Comparison of ENCODE assay signal across 26 cellular contexts in the genomic region with DNA sequence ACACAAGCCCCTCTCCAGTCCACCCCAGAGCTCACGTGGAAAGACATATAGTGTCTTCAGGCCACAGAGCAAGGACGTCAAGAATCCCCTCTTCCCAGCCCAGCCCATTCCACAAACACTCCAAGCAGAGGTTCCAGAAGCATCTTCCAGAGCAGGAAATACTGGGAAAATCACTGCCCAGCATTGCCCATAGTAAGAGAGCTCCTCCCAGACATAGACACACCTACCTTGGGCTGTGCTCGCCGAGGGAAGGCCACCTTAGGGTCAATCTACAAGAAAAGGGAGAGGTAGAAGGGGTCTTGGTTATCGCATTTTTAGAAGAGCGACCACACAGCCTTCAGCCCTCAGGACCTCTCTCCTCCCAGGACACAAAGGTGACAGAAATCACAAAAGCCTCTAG. TPM values are rescaled to one million over a fixed set of nuclear protein-coding genes. Genes with fewer than 3 reads are reported as not detected.
A peak's percentile ranks its signal among the peaks of the same experiment; 100 is the strongest.
DNase-seq lines count a peak whose midpoint lies in the region; ATAC-seq and TF ChIP-seq lines count a peak whose summit lies in the region.
"Had no signal": no experiment of that assay in that cellular context is flagged by ENCODE, and none has a peak within 500 bp of the region (broad histone marks: within the 10 kb centered on the region; RNA-seq: fewer than 3 reads in every experiment).

No MANE protein-coding gene starts in this region.

- H3K27me3 Mint-ChIP-seq in activated naive CD8-positive, alpha-beta T cell treated with anti-CD3 and anti-CD28 coated beads, Interleukin-2, amount 50 U/mL, for 24 hours = peaks cover 68% of the 10 kb centered on the region
- peaks cover 79% of the 10 kb centered on the region for H3K27me3 Mint-ChIP-seq in activated naive CD8-positive, alpha-beta T cell treated with anti-CD3 and anti-CD28 coated beads for 36 hours
- H3K27me3 Mint-ChIP-seq in glutamatergic neuron (ENCODE audit: unreplicated experiment) (peaks cover 39% of the 10 kb centered on the region), neural crest cell (ENCODE audit: low read depth) (peaks cover 18% of the 10 kb centered on the region), type B pancreatic cell (peaks cover under 1% of the 10 kb centered on the region)
- H3K27me3 Mint-ChIP-seq in activated T-cell treated with anti-CD3 and anti-CD28 coated beads, Interleukin-2, amount 50 U/mL, for 24 hours = peaks cover 78% of the 10 kb centered on the region

- H3K27ac ChIP-seq in sigmoid colon = no peak overlapping the region
- H3K27ac ChIP-seq: GM23248, KMS-11 had no signal

- no peak for TF ChIP-seq EP300 in sigmoid colon (IDR thresholded peaks at IDR 0.05)

- DNase-seq in activated naive CD8-positive, alpha-beta T cell treated with anti-CD3 and anti-CD28 coated beads, Interleukin-2, amount 50 U/mL, for 24 hours = no peak
- no peak for DNase-seq in activated naive CD8-positive, alpha-beta T cell treated with anti-CD3 and anti-CD28 coated beads for 36 hours
- DNase-seq in glutamatergic neuron (no peak), neural crest cell (ENCODE audit: low read depth, low spot score) (no peak), type B pancreatic cell (ENCODE audit: extremely low spot score, unreplicated experiment) (no peak), sigmoid colon (no peak)
- no peak for DNase-seq in activated T-cell treated with anti-CD3 and anti-CD28 coated beads, Interleukin-2, amount 50 U/mL, for 24 hours
- DNase-seq in stimulated activated naive CD8-positive, alpha-beta T cell treated with anti-CD3 and anti-CD28 coated beads, Interleukin-15, Interleukin-2, amounts not matched to agents 100 U/mL and 50 U/mL, for 24 hours = no peak
- DNase-seq: 8988T; AML-193; C1 segment of cervical spinal cord; Calu3; CD8-positive, alpha-beta memory T cell; DMS153; GM23248; H9; IMR-90; NCI-H1105; NCI-H146; NCI-H2029; NCI-H2227 treated with DMSO at 0.1 percent for 48 hours; NCI-H510A had no signal

- TF ChIP-seq POLR2A in sigmoid colon (IDR thresholded peaks at IDR 0.05) = no peak

- H3K4me3 ChIP-seq in sigmoid colon = no peak overlapping the region
- H3K4me3 ChIP-seq: GM23248 had no signal

- no peak for ATAC-seq in activated naive CD8-positive, alpha-beta T cell treated with anti-CD3 and anti-CD28 coated beads, Interleukin-2, amount 50 U/mL, for 24 hours
- ATAC-seq in stimulated activated naive CD8-positive, alpha-beta T cell treated with anti-CD3 and anti-CD28 coated beads, Interleukin-15, Interleukin-2, amounts not matched to agents 100 U/mL and 50 U/mL, for 24 hours = no peak
- ATAC-seq: Panc1 had no signal

- 39 to 76% methylated on average over 6 of the region's 6 CpGs for WGBS in sigmoid colon, 2 donors

- intact Hi-C loops in sigmoid colon (cut with DNase I) = no loop called here

- no peaks in the 10 kb centered on the region for H3K9me3 Mint-ChIP-seq in activated naive CD8-positive, alpha-beta T cell treated with anti-CD3 and anti-CD28 coated beads, Interleukin-2, amount 50 U/mL, for 24 hours
- H3K9me3 Mint-ChIP-seq in activated naive CD8-positive, alpha-beta T cell treated with anti-CD3 and anti-CD28 coated beads for 36 hours = no peaks in the 10 kb centered on the region
- peaks cover 37% of the 10 kb centered on the region for H3K9me3 Mint-ChIP-seq in glutamatergic neuron (ENCODE audit: unreplicated experiment)
- no peaks in the 10 kb centered on the region for H3K9me3 Mint-ChIP-seq in neural crest cell
- H3K9me3 Mint-ChIP-seq in type B pancreatic cell = no peaks in the 10 kb centered on the region
- no peaks in the 10 kb centered on the region for H3K9me3 Mint-ChIP-seq in activated T-cell treated with anti-CD3 and anti-CD28 coated beads, Interleukin-2, amount 50 U/mL, for 24 hours
- H3K9me3 Mint-ChIP-seq: CD8-positive, alpha-beta memory T cell; H9 had no signal

- H3K36me3 Mint-ChIP-seq in activated naive CD8-positive, alpha-beta T cell treated with anti-CD3 and anti-CD28 coated beads, Interleukin-2, amount 50 U/mL, for 24 hours (ENCODE audit: low read depth) = no peaks in the 10 kb centered on the region
- no peaks in the 10 kb centered on the region for H3K36me3 Mint-ChIP-seq in activated naive CD8-positive, alpha-beta T cell treated with anti-CD3 and anti-CD28 coated beads for 36 hours
- no peaks in the 10 kb centered on the region for H3K36me3 Mint-ChIP-seq in glutamatergic neuron (ENCODE audit: unreplicated experiment)
- peaks cover 38% of the 10 kb centered on the region for H3K36me3 Mint-ChIP-seq in neural crest cell (ENCODE audit: low read depth)
- peaks cover 12% of the 10 kb centered on the region for H3K36me3 Mint-ChIP-seq in type B pancreatic cell
- H3K36me3 Mint-ChIP-seq in activated T-cell treated with anti-CD3 and anti-CD28 coated beads, Interleukin-2, amount 50 U/mL, for 24 hours (ENCODE audit: low read depth) = no peaks in the 10 kb centered on the region
- H3K36me3 Mint-ChIP-seq: CD8-positive, alpha-beta memory T cell had no signal

- H3K36me3 ChIP-seq in sigmoid colon = no peaks in the 10 kb centered on the region

- peaks cover 12% of the 10 kb centered on the region for H3K4me1 Mint-ChIP-seq in activated naive CD8-positive, alpha-beta T cell treated with anti-CD3 and anti-CD28 coated beads, Interleukin-2, amount 50 U/mL, for 24 hours
- H3K4me1 Mint-ChIP-seq in activated naive CD8-positive, alpha-beta T cell treated with anti-CD3 and anti-CD28 coated beads for 36 hours = peaks cover 3% of the 10 kb centered on the region
- H3K4me1 Mint-ChIP-seq in glutamatergic neuron (ENCODE audit: low read depth, unreplicated experiment) (peaks cover 58% of the 10 kb centered on the region), neural crest cell (peaks cover 79% of the 10 kb centered on the region), type B pancreatic cell (ENCODE audit: unreplicated experiment) (peaks cover 60% of the 10 kb centered on the region)
- peaks cover 10% of the 10 kb centered on the region for H3K4me1 Mint-ChIP-seq in activated T-cell treated with anti-CD3 and anti-CD28 coated beads, Interleukin-2, amount 50 U/mL, for 24 hours (ENCODE audit: low read depth)

- peaks cover 16 to 35% (median 16%) of the 10 kb centered on the region in 3 donors for H3K27me3 ChIP-seq in sigmoid colon

- no peaks in the 10 kb centered on the region for H3K9me3 ChIP-seq in sigmoid colon

- peaks cover 0 to 27% (median 23%) of the 10 kb centered on the region in 4 donors for H3K4me1 ChIP-seq in sigmoid colon

- no peak overlapping the region for H3K4me3 Mint-ChIP-seq in activated naive CD8-positive, alpha-beta T cell treated with anti-CD3 and anti-CD28 coated beads, Interleukin-2, amount 50 U/mL, for 24 hours
- H3K4me3 Mint-ChIP-seq in activated naive CD8-positive, alpha-beta T cell treated with anti-CD3 and anti-CD28 coated beads for 36 hours = no peak overlapping the region
- H3K4me3 Mint-ChIP-seq in glutamatergic neuron (ENCODE audit: unreplicated experiment) (peak overlapping the region; percentile 99), neural crest cell (peak overlapping the region; percentile 91), type B pancreatic cell (peak overlapping the region; percentile 60)
- H3K4me3 Mint-ChIP-seq in activated T-cell treated with anti-CD3 and anti-CD28 coated beads, Interleukin-2, amount 50 U/mL, for 24 hours = no peak overlapping the region
- H3K4me3 Mint-ChIP-seq: CD8-positive, alpha-beta memory T cell had no signal

- H3K27ac Mint-ChIP-seq in activated naive CD8-positive, alpha-beta T cell treated with anti-CD3 and anti-CD28 coated beads, Interleukin-2, amount 50 U/mL, for 24 hours = peak overlapping the region; percentile 14
- no peak overlapping the region for H3K27ac Mint-ChIP-seq in activated naive CD8-positive, alpha-beta T cell treated with anti-CD3 and anti-CD28 coated beads for 36 hours
- H3K27ac Mint-ChIP-seq in glutamatergic neuron (ENCODE audit: unreplicated experiment) = peak overlapping the region; percentile 100
- peak overlapping the region; percentile 92 for H3K27ac Mint-ChIP-seq in neural crest cell (ENCODE audit: unreplicated experiment)
- peak overlapping the region; percentile 32 for H3K27ac Mint-ChIP-seq in type B pancreatic cell
- no peak overlapping the region for H3K27ac Mint-ChIP-seq in activated T-cell treated with anti-CD3 and anti-CD28 coated beads, Interleukin-2, amount 50 U/mL, for 24 hours

- TF ChIP-seq CTCF in glutamatergic neuron (IDR thresholded peaks at IDR 0.05; ENCODE audit: partially characterized antibody, unreplicated experiment) (no peak), neural crest cell (conservative IDR thresholded peaks at IDR 0.05) (no peak), type B pancreatic cell (conservative IDR thresholded peaks at IDR 0.05) (no peak), sigmoid colon (IDR thresholded peaks at IDR 0.05) (no peak)

RNA-seq across cellular contexts. Expression of a gene that starts 4.5 kb away (rescaled TPM):
- total RNA-seq in activated naive CD8-positive, alpha-beta T cell treated with anti-CD3 and anti-CD28 coated beads for 36 hours = 1 to 10 TPM in 1 of 2 experiments, under 1 TPM in 1; 0.60 to 1.7 TPM
- total RNA-seq in glutamatergic neuron (ENCODE audit: unreplicated experiment) = 229 TPM
- 224 and 229 TPM in 2 replicates for total RNA-seq in neural crest cell
- total RNA-seq in type B pancreatic cell (ENCODE audit: low replicate concordance) = 22.0 and 71.7 TPM in 2 replicates
- total RNA-seq in sigmoid colon = under 1 TPM in 1 of 4 donors, not detected in 3; 0.66 TPM
- polyA plus RNA-seq in sigmoid colon = 1 to 10 TPM in 2 of 3 donors, under 1 TPM in 1; 0.60 to 1.2 (median 1.2) TPM
- total RNA-seq: GM23248, IMR-90 had no signal
- polyA plus RNA-seq: AG04450; CD8-positive, alpha-beta memory T cell; GM23248; IMR-90 had no signal

RNA-seq across cellular contexts. Expression of a gene that starts 36.9 kb away (rescaled TPM):
- total RNA-seq in activated naive CD8-positive, alpha-beta T cell treated with anti-CD3 and anti-CD28 coated beads for 36 hours = not detected
- total RNA-seq in glutamatergic neuron (ENCODE audit: unreplicated experiment) = not detected
- not detected in 2 replicates for total RNA-seq in neural crest cell
- not detected in 2 replicates for total RNA-seq in type B pancreatic cell (ENCODE audit: low replicate concordance)
- total RNA-seq in sigmoid colon = not detected
- 1 to 10 TPM in 1 of 3 donors, not detected in 2; 7.8 TPM for polyA plus RNA-seq in sigmoid colon
- total RNA-seq: Calu3; CD8-positive, alpha-beta memory T cell; Daoy; GM23248; H9; IMR-90 had no signal
- polyA plus RNA-seq: CD8-positive, alpha-beta memory T cell; GM23248; IMR-90 had no signal

Comparison
In these comparisons a context has a peak if more than half of its experiments do, and no peak if none do; other contexts are left out.
1. H3K27ac Mint-ChIP-seq: peak in activated naive CD8-positive, alpha-beta T cell treated with anti-CD3 and anti-CD28 coated beads, Interleukin-2, amount 50 U/mL, for 24 hours (single experiment), glutamatergic neuron (single experiment), neural crest cell (single experiment) and type B pancreatic cell (single experiment); none in activated naive CD8-positive, alpha-beta T cell treated with anti-CD3 and anti-CD28 coated beads for 36 hours (single experiment) and activated T-cell treated with anti-CD3 and anti-CD28 coated beads, Interleukin-2, amount 50 U/mL, for 24 hours (single experiment).
2. H3K4me3 Mint-ChIP-seq: peak in glutamatergic neuron (single experiment), neural crest cell (single experiment) and type B pancreatic cell (single experiment); none in activated naive CD8-positive, alpha-beta T cell treated with anti-CD3 and anti-CD28 coated beads, Interleukin-2, amount 50 U/mL, for 24 hours (single experiment), activated naive CD8-positive, alpha-beta T cell treated with anti-CD3 and anti-CD28 coated beads for 36 hours (single experiment) and activated T-cell treated with anti-CD3 and anti-CD28 coated beads, Interleukin-2, amount 50 U/mL, for 24 hours (single experiment).